Comparison of ENCODE assay signal across 1 cellular context in genomic region chr13:98260357-98261164, GRCh38.
TF ChIP-seq lines count a peak whose summit lies in the region.

No MANE protein-coding gene starts in this region.

TF ChIP-seq in HepG2, 621 proteins besides CTCF, POLR2A, EP300 and RAD21 (continued from another document):
- TF ChIP-seq BRF2 (CRISPR knock-in tag; IDR thresholded peaks at IDR 0.05) (no peak), ZNF10 (CRISPR knock-in tag; IDR thresholded peaks at IDR 0.05; ENCODE audit: borderline replicate concordance, low read depth) (no peak)
